1 cellular context compared by ENCODE assay signal in genomic region chr5:150152636-150153462, GRCh38.
TF ChIP-seq lines count a peak whose summit lies in the region.

No MANE protein-coding gene starts in this region.

TF ChIP-seq in H1, 55 proteins besides CTCF, POLR2A, EP300 and RAD21:
- no peak for TF ChIP-seq CBX8 (IDR thresholded peaks at IDR 0.05; ENCODE audit: borderline replicate concordance, low read depth, low read length)
- TF ChIP-seq CTBP2 (IDR thresholded peaks at IDR 0.05; ENCODE audit: borderline replicate concordance, insufficient read depth, insufficient read length, low read length): no peak
- TF ChIP-seq SRF (IDR thresholded peaks at IDR 0.05; ENCODE audit: low read depth, low read length): no peak
- no peak for TF ChIP-seq USF2 (IDR thresholded peaks at IDR 0.05; ENCODE audit: low read length)
- no peak for TF ChIP-seq EZH2 (IDR thresholded peaks at IDR 0.05; ENCODE audit: low read depth, low read length, severe bottlenecking)
